In the genomic region with DNA sequence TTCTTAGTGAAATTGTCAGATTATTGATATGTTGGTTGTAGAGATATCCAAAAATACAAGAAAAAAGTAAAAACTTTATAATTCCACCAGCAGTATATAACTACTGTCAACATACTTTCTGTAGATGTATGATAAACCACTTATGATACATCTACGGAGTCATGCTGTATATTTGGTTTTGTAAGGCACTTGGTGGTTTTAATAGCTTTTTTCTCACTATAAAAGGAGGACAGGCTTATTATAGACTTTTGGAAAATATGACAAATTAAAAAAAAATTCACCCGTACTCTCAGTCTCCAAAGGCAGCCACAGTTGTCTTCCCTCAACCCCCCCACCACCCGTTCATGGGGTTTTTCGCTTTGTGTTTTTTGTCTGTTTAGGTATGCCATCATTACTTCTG, we compare ENCODE assay signal across 9 cellular contexts. TPM values are rescaled to one million over a fixed set of nuclear protein-coding genes. Genes with fewer than 3 reads are reported as not detected.
A peak's percentile ranks its signal among the peaks of the same experiment; 100 is the strongest.
DNase-seq lines count a peak whose midpoint lies in the region; TF ChIP-seq lines count a peak whose summit lies in the region.
"Had no signal": no experiment of that assay in that cellular context is flagged by ENCODE, and none has a peak within 500 bp of the region (broad histone marks: within the 10 kb centered on the region; RNA-seq: fewer than 3 reads in every experiment).

No MANE protein-coding gene starts in this region.

- in situ Hi-C loops in GM23248 (cut with MboI): loop anchor here (25.0 kb wide), 2 partner anchors 166 to 341 kb away; a partner anchor contains a TSS

- peaks cover 9% of the 10 kb centered on the region for H3F3A ChIP-seq in GM23248 (ENCODE audit: insufficient read depth)

- H3K27me3 Mint-ChIP-seq in activated CD4-positive, alpha-beta T cell treated with anti-CD3 and anti-CD28 coated beads, Interleukin-2, amount 10 ng/mL, durations not matched to agents 7 days and 5 days: no peaks in the 10 kb centered on the region
- H3K27me3 Mint-ChIP-seq in H9 (ENCODE audit: low read depth): peaks cover 92% of the 10 kb centered on the region

- no peak overlapping the region for H2AK5ac ChIP-seq in H9 (ENCODE audit: insufficient read length, low read length)

- intact Hi-C loops in esophagus squamous epithelium (cut with DNase I): no loop called here

- H3K4me1 ChIP-seq in GM23248 (ENCODE audit: insufficient read depth): peaks cover 37% of the 10 kb centered on the region
- H3K4me1 ChIP-seq in esophagus squamous epithelium: peaks cover 84 to 97% (median 89%) of the 10 kb centered on the region in 3 donors
- H3K4me1 ChIP-seq in H9 (ENCODE audit: insufficient read depth, low read length): peaks cover 9% of the 10 kb centered on the region; the same call in 1 of the 2 replicates

- no peaks in the 10 kb centered on the region for H3K9me3 ChIP-seq in GM23248 (ENCODE audit: low read depth)
- no peaks in the 10 kb centered on the region for H3K9me3 ChIP-seq in esophagus squamous epithelium
- H3K9me3 ChIP-seq in H9 (ENCODE audit: control insufficient read depth, low read depth, low read length): no peaks in the 10 kb centered on the region

- H3K14ac ChIP-seq in H9 (ENCODE audit: insufficient read depth, low read length): no peak overlapping the region

- no peak overlapping the region for H4K91ac ChIP-seq in H9 (ENCODE audit: insufficient read length, low read depth, low read length)

- H3K56ac ChIP-seq in H9 (ENCODE audit: insufficient read length, low read depth, low read length): no peak overlapping the region

- H3K27ac ChIP-seq in GM23248: peak overlapping the region; percentile 90
- H3K27ac ChIP-seq in esophagus squamous epithelium: peak overlapping the region; percentile 98 to 99 (median 98)
- H3K27ac ChIP-seq in skin epidermis: peak overlapping the region in 13 of 21 experiments; percentile 59 to 99 (median 98)
- H3K27ac ChIP-seq in H9 (ENCODE audit: insufficient read length, low read depth, low read length): no peak overlapping the region

- H2AFZ ChIP-seq in GM23248: no peak overlapping the region
- H2AFZ ChIP-seq in H9 (ENCODE audit: low read length): no peak overlapping the region

- H3K27ac Mint-ChIP-seq in activated CD4-positive, alpha-beta T cell treated with anti-CD3 and anti-CD28 coated beads, Interleukin-2, amount 10 ng/mL, durations not matched to agents 7 days and 5 days: peak overlapping the region; percentile 91
- no peak overlapping the region for H3K27ac Mint-ChIP-seq in H9

- peaks cover 56% of the 10 kb centered on the region for H3K4me1 Mint-ChIP-seq in activated CD4-positive, alpha-beta T cell treated with anti-CD3 and anti-CD28 coated beads, Interleukin-2, amount 10 ng/mL, durations not matched to agents 7 days and 5 days
- peaks cover 33 to 66% of the 10 kb centered on the region in 2 experiments for H3K4me1 Mint-ChIP-seq in H9

- H2BK15ac ChIP-seq in H9 (ENCODE audit: low read depth, low read length): no peak overlapping the region

- CTCF ChIA-PET in activated CD4-positive, alpha-beta T cell treated with anti-CD3 and anti-CD28 coated beads, Interleukin-2, amount 10 ng/mL, durations not matched to agents 7 days and 5 days (lab: Charles Lee): interaction anchor here (0.5 to 1.3 kb wide), 3 partner anchors 12 to 459 kb away, joined by 3 to 5 read pairs (median 3); a partner anchor contains a TSS

- no peak overlapping the region for H2BK120ac ChIP-seq in H9 (ENCODE audit: low read depth, low read length, poor library complexity, severe bottlenecking)

- H3K79me2 ChIP-seq in GM23248 (ENCODE audit: insufficient read depth): peaks cover 89% of the 10 kb centered on the region
- H3K79me2 ChIP-seq in H9 (ENCODE audit: insufficient read depth, low read length): no peaks in the 10 kb centered on the region

- H3K27me3 ChIP-seq in GM23248 (replicated peaks; ENCODE audit: insufficient read depth) (no peaks in the 10 kb centered on the region), esophagus squamous epithelium (no peaks in the 10 kb centered on the region), H9 (ENCODE audit: insufficient read depth, low read length) (peaks cover 51% of the 10 kb centered on the region)

- H3K4me3 ChIP-seq in GM23248 (no peak overlapping the region), esophagus squamous epithelium (no peak overlapping the region), skin epidermis (no peak overlapping the region)

- H4K20me1 ChIP-seq in GM23248 (ENCODE audit: insufficient read depth) (no peaks in the 10 kb centered on the region), H9 (ENCODE audit: control insufficient read depth, insufficient read depth, insufficient read length) (no peaks in the 10 kb centered on the region)

- H3K36me3 ChIP-seq in GM23248 (ENCODE audit: low read depth): no peaks in the 10 kb centered on the region
- no peaks in the 10 kb centered on the region for H3K36me3 ChIP-seq in esophagus squamous epithelium

- H3K9me3 Mint-ChIP-seq in activated CD4-positive, alpha-beta T cell treated with anti-CD3 and anti-CD28 coated beads, Interleukin-2, amount 10 ng/mL, durations not matched to agents 7 days and 5 days: no peaks in the 10 kb centered on the region
- H3K9me3 Mint-ChIP-seq in H9: no peaks in the 10 kb centered on the region; a peak in 1 of 5 replicates
- H3K9me3 Mint-ChIP-seq: endodermal cell had no signal

- H3K4me3 Mint-ChIP-seq in activated CD4-positive, alpha-beta T cell treated with anti-CD3 and anti-CD28 coated beads, Interleukin-2, amount 10 ng/mL, durations not matched to agents 7 days and 5 days: peak overlapping the region; percentile 82
- no peak overlapping the region for H3K4me3 Mint-ChIP-seq in H9

- no peak overlapping the region for H2BK20ac ChIP-seq in H9 (ENCODE audit: low read depth, low read length, poor library complexity, severe bottlenecking)

- no peak for DNase-seq in GM23248
- no peak for DNase-seq in activated CD4-positive, alpha-beta T cell treated with anti-CD3 and anti-CD28 coated beads, Interleukin-2, amount 10 ng/mL, durations not matched to agents 7 days and 5 days
- DNase-seq in esophagus squamous epithelium (lab: John Stamatoyannopoulos, UW): no peak
- DNase-seq in H9: no peak
- DNase-seq in NCI-H526 treated with DMSO at 0.1 percent for 48 hours (lab: John Stamatoyannopoulos, UW): no peak
- DNase-seq in A172 (ENCODE audit: low spot score): no peak
- DNase-seq in stimulated activated naive CD4-positive, alpha-beta T cell treated with Interleukin-2 at 50 U/mL for 16 hours (lab: John Stamatoyannopoulos, UW): no peak
- DNase-seq: endodermal cell had no signal

- WGBS in GM23248 (ENCODE audit: low coverage in 1 of 2, low lambda C conversion rate in 2 of 2, missing lambda C conversion rate in 2 of 2), 2 experiments: 84 to 88% methylated on average over 4 of the region's 4 CpGs
- 75 to 76% methylated on average over 4 of the region's 4 CpGs for WGBS in esophagus squamous epithelium, 2 donors
- WGBS in H9 (ENCODE audit: extremely low coverage, insufficient read length, low lambda C conversion rate): no CpG with 5 or more reads among the region's 4 CpGs

- no peak overlapping the region for H4K8ac ChIP-seq in H9 (replicated peaks; ENCODE audit: insufficient read length, low read depth, low read length)

- H3K4ac ChIP-seq in H9 (ENCODE audit: low read depth, low read length): no peak overlapping the region

- no peak overlapping the region for H4K5ac ChIP-seq in H9 (ENCODE audit: insufficient read length, low read depth, low read length)

- TF ChIP-seq POLR2A in esophagus squamous epithelium (IDR thresholded peaks at IDR 0.05): no peak

- TF ChIP-seq CTCF in esophagus squamous epithelium (IDR thresholded peaks at IDR 0.05): no peak
- no peak for TF ChIP-seq CTCF in H9 (conservative IDR thresholded peaks at IDR 0.05)

- no peak overlapping the region for H2BK12ac ChIP-seq in H9 (ENCODE audit: insufficient read length, low read depth, low read length)

- POLR2A ChIA-PET in activated CD4-positive, alpha-beta T cell treated with anti-CD3 and anti-CD28 coated beads, Interleukin-2, amount 10 ng/mL, durations not matched to agents 7 days and 5 days (lab: Charles Lee): no interaction called here

- H3K36me3 Mint-ChIP-seq in activated CD4-positive, alpha-beta T cell treated with anti-CD3 and anti-CD28 coated beads, Interleukin-2, amount 10 ng/mL, durations not matched to agents 7 days and 5 days (ENCODE audit: low read depth): peaks cover 2% of the 10 kb centered on the region
- H3K36me3 Mint-ChIP-seq in H9 (ENCODE audit: insufficient read depth in 1 of 3, low read depth in 3 of 3): no peaks in the 10 kb centered on the region

- peaks cover 5% of the 10 kb centered on the region for H3K23me2 ChIP-seq in H9 (ENCODE audit: insufficient read length, low read depth, low read length, poor library complexity, severe bottlenecking)

- no peaks in the 10 kb centered on the region for H3K9me2 ChIP-seq in GM23248 (ENCODE audit: insufficient read depth)

- H3K79me1 ChIP-seq in H9 (ENCODE audit: insufficient read depth, low read depth, low read length, poor library complexity, severe bottlenecking): no peaks in the 10 kb centered on the region

- H3K9ac ChIP-seq in GM23248: peak overlapping the region; percentile 93; the same call in 1 of the 2 replicates
- H3K9ac ChIP-seq in H9 (ENCODE audit: extremely low read depth, insufficient read length, low read length): no peak overlapping the region

- no peak overlapping the region for H3K18ac ChIP-seq in H9 (ENCODE audit: insufficient read length, low read depth, low read length)

- H2BK5ac ChIP-seq in H9 (ENCODE audit: insufficient read length, low read length): no peak overlapping the region

- H3T11ph ChIP-seq in H9 (ENCODE audit: low read length): no peak overlapping the region

- H3K23ac ChIP-seq in H9 (ENCODE audit: insufficient read length, low read depth, low read length): no peak overlapping the region

- H3K4me2 ChIP-seq in GM23248 (ENCODE audit: unreplicated experiment) (peak overlapping the region; percentile 90), H9 (ENCODE audit: insufficient read depth, insufficient read length, low read length) (no peak overlapping the region)

RNA-seq across cellular contexts. Expression of a gene that starts 14.8 kb away (rescaled TPM):
- total RNA-seq in GM23248 (2014; rRNA removed; shearing (Covaris generic)): 9.1 and 17.8 TPM in 2 replicates
- polyA plus RNA-seq in GM23248 (2016; fragmentation: Nextera tagmentation; extraction: Ambion mirVana): 4.4 and 5.2 TPM in 2 replicates
- 10 to 100 TPM; 18.1 to 18.5 TPM for total RNA-seq in activated CD4-positive, alpha-beta T cell treated with anti-CD3 and anti-CD28 coated beads, Interleukin-2, amount 10 ng/mL, durations not matched to agents 7 days and 5 days
- 10 to 100 TPM; 17.0 to 36.3 (median 22.3) TPM for total RNA-seq in esophagus squamous epithelium
- total RNA-seq in H9 (2021): 1.5 and 1.9 TPM in 2 replicates
- 5.9 and 8.8 TPM in 2 replicates for total RNA-seq in A172 (2014; rRNA removed; shearing (Covaris generic))
